ENCODE assay signal across 1 cellular context in the genomic region with DNA sequence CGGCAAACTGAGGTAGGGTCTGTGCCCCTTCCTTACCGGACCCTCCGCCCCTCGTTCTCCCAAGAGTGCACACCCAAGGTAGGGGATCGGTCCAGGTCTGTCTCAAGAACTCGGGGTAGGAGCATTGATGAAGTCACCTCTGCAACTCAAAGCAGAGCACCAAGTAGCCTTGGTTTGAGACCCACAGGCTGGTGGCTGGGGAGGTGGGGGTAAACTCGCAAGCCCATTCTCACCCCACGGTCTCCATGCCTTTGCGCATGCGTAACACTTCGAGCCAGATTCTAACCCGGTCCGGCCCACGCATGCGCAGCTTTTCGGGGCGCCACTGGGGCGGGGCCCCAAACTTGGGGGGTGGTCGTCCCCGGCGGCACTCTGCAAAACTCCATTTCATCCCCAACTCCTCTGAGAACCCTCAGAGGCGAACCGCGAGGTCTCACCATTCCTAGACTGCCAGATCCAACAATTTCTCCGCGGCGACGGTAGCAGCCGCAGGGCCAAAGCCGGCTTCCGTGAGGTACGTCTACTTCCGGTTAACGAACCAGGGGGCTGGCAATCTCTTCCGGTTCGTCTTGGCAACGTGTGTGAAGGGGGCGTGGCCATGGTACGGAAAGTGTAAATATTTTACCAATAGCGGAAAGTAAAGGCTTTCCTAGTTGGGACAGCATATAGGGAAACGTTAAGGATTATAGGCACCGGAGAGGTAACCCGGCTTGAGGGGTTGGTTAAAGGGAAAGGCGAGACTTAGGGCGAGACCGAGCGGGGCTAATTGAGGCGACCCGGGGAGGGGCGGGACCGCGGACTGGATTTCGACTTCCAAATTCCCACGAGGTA.
TF ChIP-seq lines count a peak whose summit lies in the region.

A gene with protein sequence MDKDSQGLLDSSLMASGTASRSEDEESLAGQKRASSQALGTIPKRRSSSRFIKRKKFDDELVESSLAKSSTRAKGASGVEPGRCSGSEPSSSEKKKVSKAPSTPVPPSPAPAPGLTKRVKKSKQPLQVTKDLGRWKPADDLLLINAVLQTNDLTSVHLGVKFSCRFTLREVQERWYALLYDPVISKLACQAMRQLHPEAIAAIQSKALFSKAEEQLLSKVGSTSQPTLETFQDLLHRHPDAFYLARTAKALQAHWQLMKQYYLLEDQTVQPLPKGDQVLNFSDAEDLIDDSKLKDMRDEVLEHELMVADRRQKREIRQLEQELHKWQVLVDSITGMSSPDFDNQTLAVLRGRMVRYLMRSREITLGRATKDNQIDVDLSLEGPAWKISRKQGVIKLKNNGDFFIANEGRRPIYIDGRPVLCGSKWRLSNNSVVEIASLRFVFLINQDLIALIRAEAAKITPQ (minus strand): TSS at position 532 of the 831 bp plus-strand sequence. CDS start 1,411 bp downstream, outside the sequence.

TF ChIP-seq in GM12878, 131 proteins besides CTCF, POLR2A, EP300 and RAD21 (continued from another document and continues in another):
- TF ChIP-seq, protein P1, sequence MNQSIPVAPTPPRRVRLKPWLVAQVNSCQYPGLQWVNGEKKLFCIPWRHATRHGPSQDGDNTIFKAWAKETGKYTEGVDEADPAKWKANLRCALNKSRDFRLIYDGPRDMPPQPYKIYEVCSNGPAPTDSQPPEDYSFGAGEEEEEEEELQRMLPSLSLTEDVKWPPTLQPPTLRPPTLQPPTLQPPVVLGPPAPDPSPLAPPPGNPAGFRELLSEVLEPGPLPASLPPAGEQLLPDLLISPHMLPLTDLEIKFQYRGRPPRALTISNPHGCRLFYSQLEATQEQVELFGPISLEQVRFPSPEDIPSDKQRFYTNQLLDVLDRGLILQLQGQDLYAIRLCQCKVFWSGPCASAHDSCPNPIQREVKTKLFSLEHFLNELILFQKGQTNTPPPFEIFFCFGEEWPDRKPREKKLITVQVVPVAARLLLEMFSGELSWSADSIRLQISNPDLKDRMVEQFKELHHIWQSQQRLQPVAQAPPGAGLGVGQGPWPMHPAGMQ (IDR thresholded peaks at IDR 0.05; ENCODE audit: borderline replicate concordance), result no peak
- peak; percentile 82; the same call in 1 of the 2 replicates for TF ChIP-seq RBBP5 (conservative IDR thresholded peaks at IDR 0.05)
- no peak for TF ChIP-seq CBX5 (IDR thresholded peaks at IDR 0.05; ENCODE audit: low read depth)
- TF ChIP-seq CEBPB (IDR thresholded peaks at IDR 0.05; ENCODE audit: borderline replicate concordance in 1 of 2, low read depth in 2 of 2, low read length in 2 of 2), result no peak
- TF ChIP-seq NBN (IDR thresholded peaks at IDR 0.05), result 0 out of 2 replicates have a peak, but pooled peaks have one; percentile 64
- 0 out of 4 replicates have a peak, but pooled peaks of 1 of the 2 experiments have one; percentile 5 for TF ChIP-seq BHLHE40 (IDR thresholded peaks at IDR 0.05; ENCODE audit: borderline replicate concordance in 1 of 2, low read depth in 2 of 2, low read length in 1 of 2)
- no peak for TF ChIP-seq SP1 (IDR thresholded peaks at IDR 0.05; ENCODE audit: low read depth, low read length)
- TF ChIP-seq IRF4 (IDR thresholded peaks at IDR 0.05; ENCODE audit: low read depth, low read length), result no peak
- TF ChIP-seq MXI1 (IDR thresholded peaks at IDR 0.05; ENCODE audit: low read depth, low read length), result peak; percentile 91
- TF ChIP-seq HDAC6 (IDR thresholded peaks at IDR 0.05; ENCODE audit: unreplicated experiment), result no peak
- TF ChIP-seq, protein P2, sequence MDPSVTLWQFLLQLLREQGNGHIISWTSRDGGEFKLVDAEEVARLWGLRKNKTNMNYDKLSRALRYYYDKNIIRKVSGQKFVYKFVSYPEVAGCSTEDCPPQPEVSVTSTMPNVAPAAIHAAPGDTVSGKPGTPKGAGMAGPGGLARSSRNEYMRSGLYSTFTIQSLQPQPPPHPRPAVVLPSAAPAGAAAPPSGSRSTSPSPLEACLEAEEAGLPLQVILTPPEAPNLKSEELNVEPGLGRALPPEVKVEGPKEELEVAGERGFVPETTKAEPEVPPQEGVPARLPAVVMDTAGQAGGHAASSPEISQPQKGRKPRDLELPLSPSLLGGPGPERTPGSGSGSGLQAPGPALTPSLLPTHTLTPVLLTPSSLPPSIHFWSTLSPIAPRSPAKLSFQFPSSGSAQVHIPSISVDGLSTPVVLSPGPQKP (IDR thresholded peaks at IDR 0.05; ENCODE audit: low read depth, low read length), result peak; percentile 86
- TF ChIP-seq, protein P3, sequence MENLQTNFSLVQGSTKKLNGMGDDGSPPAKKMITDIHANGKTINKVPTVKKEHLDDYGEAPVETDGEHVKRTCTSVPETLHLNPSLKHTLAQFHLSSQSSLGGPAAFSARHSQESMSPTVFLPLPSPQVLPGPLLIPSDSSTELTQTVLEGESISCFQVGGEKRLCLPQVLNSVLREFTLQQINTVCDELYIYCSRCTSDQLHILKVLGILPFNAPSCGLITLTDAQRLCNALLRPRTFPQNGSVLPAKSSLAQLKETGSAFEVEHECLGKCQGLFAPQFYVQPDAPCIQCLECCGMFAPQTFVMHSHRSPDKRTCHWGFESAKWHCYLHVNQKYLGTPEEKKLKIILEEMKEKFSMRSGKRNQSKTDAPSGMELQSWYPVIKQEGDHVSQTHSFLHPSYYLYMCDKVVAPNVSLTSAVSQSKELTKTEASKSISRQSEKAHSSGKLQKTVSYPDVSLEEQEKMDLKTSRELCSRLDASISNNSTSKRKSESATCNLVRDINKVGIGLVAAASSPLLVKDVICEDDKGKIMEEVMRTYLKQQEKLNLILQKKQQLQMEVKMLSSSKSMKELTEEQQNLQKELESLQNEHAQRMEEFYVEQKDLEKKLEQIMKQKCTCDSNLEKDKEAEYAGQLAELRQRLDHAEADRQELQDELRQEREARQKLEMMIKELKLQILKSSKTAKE (IDR thresholded peaks at IDR 0.05; ENCODE audit: low read depth, poor library complexity, severe bottlenecking), result no peak
- TF ChIP-seq, protein P4, sequence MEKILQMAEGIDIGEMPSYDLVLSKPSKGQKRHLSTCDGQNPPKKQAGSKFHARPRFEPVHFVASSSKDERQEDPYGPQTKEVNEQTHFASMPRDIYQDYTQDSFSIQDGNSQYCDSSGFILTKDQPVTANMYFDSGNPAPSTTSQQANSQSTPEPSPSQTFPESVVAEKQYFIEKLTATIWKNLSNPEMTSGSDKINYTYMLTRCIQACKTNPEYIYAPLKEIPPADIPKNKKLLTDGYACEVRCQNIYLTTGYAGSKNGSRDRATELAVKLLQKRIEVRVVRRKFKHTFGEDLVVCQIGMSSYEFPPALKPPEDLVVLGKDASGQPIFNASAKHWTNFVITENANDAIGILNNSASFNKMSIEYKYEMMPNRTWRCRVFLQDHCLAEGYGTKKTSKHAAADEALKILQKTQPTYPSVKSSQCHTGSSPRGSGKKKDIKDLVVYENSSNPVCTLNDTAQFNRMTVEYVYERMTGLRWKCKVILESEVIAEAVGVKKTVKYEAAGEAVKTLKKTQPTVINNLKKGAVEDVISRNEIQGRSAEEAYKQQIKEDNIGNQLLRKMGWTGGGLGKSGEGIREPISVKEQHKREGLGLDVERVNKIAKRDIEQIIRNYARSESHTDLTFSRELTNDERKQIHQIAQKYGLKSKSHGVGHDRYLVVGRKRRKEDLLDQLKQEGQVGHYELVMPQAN (conservative IDR thresholded peaks at IDR 0.05), result peak; percentile 71; the same call in 1 of the 2 replicates
- no peak; the same call in 1 of the 2 replicates for TF ChIP-seq NFIC (IDR thresholded peaks at IDR 0.05; ENCODE audit: low read depth, low read length)
- no peak for TF ChIP-seq TCF3 (IDR thresholded peaks at IDR 0.05; ENCODE audit: borderline replicate concordance, insufficient read depth, low read depth, low read length)
- TF ChIP-seq KAT2A (conservative IDR thresholded peaks at IDR 0.05; ENCODE audit: control insufficient read depth, low read depth, low read length), result no peak
- peak; percentile 86; the same call in 1 of the 2 replicates for TF ChIP-seq SIN3A (IDR thresholded peaks at IDR 0.05; ENCODE audit: low read depth, low read length)
- TF ChIP-seq EZH2 (IDR thresholded peaks at IDR 0.05; ENCODE audit: borderline replicate concordance, control insufficient read depth, low read depth, low read length), result no peak
- TF ChIP-seq, protein P5, sequence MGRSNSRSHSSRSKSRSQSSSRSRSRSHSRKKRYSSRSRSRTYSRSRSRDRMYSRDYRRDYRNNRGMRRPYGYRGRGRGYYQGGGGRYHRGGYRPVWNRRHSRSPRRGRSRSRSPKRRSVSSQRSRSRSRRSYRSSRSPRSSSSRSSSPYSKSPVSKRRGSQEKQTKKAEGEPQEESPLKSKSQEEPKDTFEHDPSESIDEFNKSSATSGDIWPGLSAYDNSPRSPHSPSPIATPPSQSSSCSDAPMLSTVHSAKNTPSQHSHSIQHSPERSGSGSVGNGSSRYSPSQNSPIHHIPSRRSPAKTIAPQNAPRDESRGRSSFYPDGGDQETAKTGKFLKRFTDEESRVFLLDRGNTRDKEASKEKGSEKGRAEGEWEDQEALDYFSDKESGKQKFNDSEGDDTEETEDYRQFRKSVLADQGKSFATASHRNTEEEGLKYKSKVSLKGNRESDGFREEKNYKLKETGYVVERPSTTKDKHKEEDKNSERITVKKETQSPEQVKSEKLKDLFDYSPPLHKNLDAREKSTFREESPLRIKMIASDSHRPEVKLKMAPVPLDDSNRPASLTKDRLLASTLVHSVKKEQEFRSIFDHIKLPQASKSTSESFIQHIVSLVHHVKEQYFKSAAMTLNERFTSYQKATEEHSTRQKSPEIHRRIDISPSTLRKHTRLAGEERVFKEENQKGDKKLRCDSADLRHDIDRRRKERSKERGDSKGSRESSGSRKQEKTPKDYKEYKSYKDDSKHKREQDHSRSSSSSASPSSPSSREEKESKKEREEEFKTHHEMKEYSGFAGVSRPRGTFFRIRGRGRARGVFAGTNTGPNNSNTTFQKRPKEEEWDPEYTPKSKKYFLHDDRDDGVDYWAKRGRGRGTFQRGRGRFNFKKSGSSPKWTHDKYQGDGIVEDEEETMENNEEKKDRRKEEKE (IDR thresholded peaks at IDR 0.05), result no peak
- peak; percentile 88 for TF ChIP-seq CREM (IDR thresholded peaks at IDR 0.05; ENCODE audit: low read depth)
- peak; percentile 78; the same call in 1 of the 3 replicates for TF ChIP-seq POU2F2 (IDR thresholded peaks at IDR 0.05; ENCODE audit: borderline replicate concordance, low read depth, low read length)
- TF ChIP-seq JUND (IDR thresholded peaks at IDR 0.05; ENCODE audit: low read depth, low read length), result no peak
- TF ChIP-seq, protein P6, sequence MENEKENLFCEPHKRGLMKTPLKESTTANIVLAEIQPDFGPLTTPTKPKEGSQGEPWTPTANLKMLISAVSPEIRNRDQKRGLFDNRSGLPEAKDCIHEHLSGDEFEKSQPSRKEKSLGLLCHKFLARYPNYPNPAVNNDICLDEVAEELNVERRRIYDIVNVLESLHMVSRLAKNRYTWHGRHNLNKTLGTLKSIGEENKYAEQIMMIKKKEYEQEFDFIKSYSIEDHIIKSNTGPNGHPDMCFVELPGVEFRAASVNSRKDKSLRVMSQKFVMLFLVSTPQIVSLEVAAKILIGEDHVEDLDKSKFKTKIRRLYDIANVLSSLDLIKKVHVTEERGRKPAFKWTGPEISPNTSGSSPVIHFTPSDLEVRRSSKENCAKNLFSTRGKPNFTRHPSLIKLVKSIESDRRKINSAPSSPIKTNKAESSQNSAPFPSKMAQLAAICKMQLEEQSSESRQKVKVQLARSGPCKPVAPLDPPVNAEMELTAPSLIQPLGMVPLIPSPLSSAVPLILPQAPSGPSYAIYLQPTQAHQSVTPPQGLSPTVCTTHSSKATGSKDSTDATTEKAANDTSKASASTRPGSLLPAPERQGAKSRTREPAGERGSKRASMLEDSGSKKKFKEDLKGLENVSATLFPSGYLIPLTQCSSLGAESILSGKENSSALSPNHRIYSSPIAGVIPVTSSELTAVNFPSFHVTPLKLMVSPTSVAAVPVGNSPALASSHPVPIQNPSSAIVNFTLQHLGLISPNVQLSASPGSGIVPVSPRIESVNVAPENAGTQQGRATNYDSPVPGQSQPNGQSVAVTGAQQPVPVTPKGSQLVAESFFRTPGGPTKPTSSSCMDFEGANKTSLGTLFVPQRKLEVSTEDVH (IDR thresholded peaks at IDR 0.05; ENCODE audit: low read depth, partially characterized antibody), result peak; percentile 96
- no peak for TF ChIP-seq KLF5 (IDR thresholded peaks at IDR 0.05; ENCODE audit: partially characterized antibody)
- TF ChIP-seq IKZF2 (IDR thresholded peaks at IDR 0.05), result no peak
- TF ChIP-seq SPI1 (IDR thresholded peaks at IDR 0.05; ENCODE audit: borderline replicate concordance, insufficient read depth, low read depth, low read length), result no peak
- TF ChIP-seq NFYA (IDR thresholded peaks at IDR 0.05; ENCODE audit: borderline replicate concordance, low read depth, low read length), result no peak
- no peak for TF ChIP-seq FOS (IDR thresholded peaks at IDR 0.05; ENCODE audit: borderline replicate concordance, extremely low read depth, insufficient read length)
- TF ChIP-seq ZNF24 (IDR thresholded peaks at IDR 0.05), result no peak
- TF ChIP-seq, protein P7, sequence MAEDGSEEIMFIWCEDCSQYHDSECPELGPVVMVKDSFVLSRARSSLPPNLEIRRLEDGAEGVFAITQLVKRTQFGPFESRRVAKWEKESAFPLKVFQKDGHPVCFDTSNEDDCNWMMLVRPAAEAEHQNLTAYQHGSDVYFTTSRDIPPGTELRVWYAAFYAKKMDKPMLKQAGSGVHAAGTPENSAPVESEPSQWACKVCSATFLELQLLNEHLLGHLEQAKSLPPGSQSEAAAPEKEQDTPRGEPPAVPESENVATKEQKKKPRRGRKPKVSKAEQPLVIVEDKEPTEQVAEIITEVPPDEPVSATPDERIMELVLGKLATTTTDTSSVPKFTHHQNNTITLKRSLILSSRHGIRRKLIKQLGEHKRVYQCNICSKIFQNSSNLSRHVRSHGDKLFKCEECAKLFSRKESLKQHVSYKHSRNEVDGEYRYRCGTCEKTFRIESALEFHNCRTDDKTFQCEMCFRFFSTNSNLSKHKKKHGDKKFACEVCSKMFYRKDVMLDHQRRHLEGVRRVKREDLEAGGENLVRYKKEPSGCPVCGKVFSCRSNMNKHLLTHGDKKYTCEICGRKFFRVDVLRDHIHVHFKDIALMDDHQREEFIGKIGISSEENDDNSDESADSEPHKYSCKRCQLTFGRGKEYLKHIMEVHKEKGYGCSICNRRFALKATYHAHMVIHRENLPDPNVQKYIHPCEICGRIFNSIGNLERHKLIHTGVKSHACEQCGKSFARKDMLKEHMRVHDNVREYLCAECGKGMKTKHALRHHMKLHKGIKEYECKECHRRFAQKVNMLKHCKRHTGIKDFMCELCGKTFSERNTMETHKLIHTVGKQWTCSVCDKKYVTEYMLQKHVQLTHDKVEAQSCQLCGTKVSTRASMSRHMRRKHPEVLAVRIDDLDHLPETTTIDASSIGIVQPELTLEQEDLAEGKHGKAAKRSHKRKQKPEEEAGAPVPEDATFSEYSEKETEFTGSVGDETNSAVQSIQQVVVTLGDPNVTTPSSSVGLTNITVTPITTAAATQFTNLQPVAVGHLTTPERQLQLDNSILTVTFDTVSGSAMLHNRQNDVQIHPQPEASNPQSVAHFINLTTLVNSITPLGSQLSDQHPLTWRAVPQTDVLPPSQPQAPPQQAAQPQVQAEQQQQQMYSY (CRISPR knock-in tag; IDR thresholded peaks at IDR 0.05), result no peak
- TF ChIP-seq STAT3 (IDR thresholded peaks at IDR 0.05; ENCODE audit: low read depth, low read length), result no peak
- TF ChIP-seq, protein P8, sequence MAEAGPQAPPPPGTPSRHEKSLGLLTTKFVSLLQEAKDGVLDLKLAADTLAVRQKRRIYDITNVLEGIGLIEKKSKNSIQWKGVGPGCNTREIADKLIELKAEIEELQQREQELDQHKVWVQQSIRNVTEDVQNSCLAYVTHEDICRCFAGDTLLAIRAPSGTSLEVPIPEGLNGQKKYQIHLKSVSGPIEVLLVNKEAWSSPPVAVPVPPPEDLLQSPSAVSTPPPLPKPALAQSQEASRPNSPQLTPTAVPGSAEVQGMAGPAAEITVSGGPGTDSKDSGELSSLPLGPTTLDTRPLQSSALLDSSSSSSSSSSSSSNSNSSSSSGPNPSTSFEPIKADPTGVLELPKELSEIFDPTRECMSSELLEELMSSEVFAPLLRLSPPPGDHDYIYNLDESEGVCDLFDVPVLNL (IDR thresholded peaks at IDR 0.05; ENCODE audit: low read depth, low read length), result no peak
- peak; percentile 81 for TF ChIP-seq POLR2AphosphoS2 (IDR thresholded peaks at IDR 0.05; ENCODE audit: low read depth, low read length)
- TF ChIP-seq LARP7 (IDR thresholded peaks at IDR 0.05), result 0 out of 2 replicates have a peak, but pooled peaks have one; percentile 34
- TF ChIP-seq TBL1XR1 (IDR thresholded peaks at IDR 0.05; ENCODE audit: low read depth, low read length), result peak; percentile 64; the same call in 1 of the 2 replicates
